Comparison of ENCODE assay signal across 8 cellular contexts in genomic region chr2:10811552-10811951, GRCh38. TPM values are rescaled to one million over a fixed set of nuclear protein-coding genes. Genes with fewer than 3 reads are reported as not detected.
DNase-seq lines count a peak whose midpoint lies in the region; ATAC-seq, FAIRE-seq and TF ChIP-seq lines count a peak whose summit lies in the region.

No MANE protein-coding gene starts in this region.

- H3K4me1 ChIP-seq in PC-3 (ENCODE audit: insufficient read depth, low read length), result peaks cover 22% of the 10 kb centered on the region
- H3K4me1 ChIP-seq in pancreas, result peaks cover 0 to 24% (median 20%) of the 10 kb centered on the region in 3 donors

- TSS peak; percentile 40 for BruUV-seq in PC-3 (replicated peaks; lab: Mats Ljungman, UMichigan)

- 4% methylated on average over 15 of the region's 15 CpGs for WGBS in pancreas, 2 donors

- no peaks in the 10 kb centered on the region for H3K27me3 ChIP-seq in PC-3 (ENCODE audit: low read length)
- no peaks in the 10 kb centered on the region for H3K27me3 ChIP-seq in pancreas

- peak overlapping the region; percentile 97 for H3K9ac ChIP-seq in PC-3 (ENCODE audit: low read length)

- H3K36me3 ChIP-seq in PC-3 (ENCODE audit: low read depth, low read length) (peaks cover 26% of the 10 kb centered on the region; the same call in 1 of the 2 replicates), pancreas (no peaks in the 10 kb centered on the region)

- peak overlapping the region; percentile 64; the same call in 1 of the 2 replicates for H3K27ac ChIP-seq in PC-3 (ENCODE audit: low read length)
- H3K27ac ChIP-seq in pancreas, result peak overlapping the region; percentile 61 to 93 (median 90)

- POLR2A ChIA-PET in PC-3 (lab: Charles Lee; ENCODE audit: unreplicated experiment), result no interaction called here

- H3K79me2 ChIP-seq in PC-3 (ENCODE audit: low read length), result peaks cover 60% of the 10 kb centered on the region

- no peaks in the 10 kb centered on the region for H3F3A ChIP-seq in PC-3 (ENCODE audit: low read length, unreplicated experiment)

- intact Hi-C loops in PC-3 (cut with micrococcal nuclease) (loop anchor here (10.0 kb wide), 1 partner anchor 97 kb away; no protein-coding TSS in a partner anchor), pancreas (cut with DNase I) (no loop called here)

- TF ChIP-seq CTCF in PC-3 (conservative IDR thresholded peaks at IDR 0.05; ENCODE audit: low read depth, low read length) (no peak), epithelial cell of esophagus (IDR thresholded peaks at IDR 0.05; ENCODE audit: insufficient read depth, low read depth, low read length, missing control alignments) (no peak), pancreas (IDR thresholded peaks at IDR 0.05) (no peak)

- no peaks in the 10 kb centered on the region for H3K9me2 ChIP-seq in PC-3 (replicated peaks; ENCODE audit: low read length)

- H3K9me3 ChIP-seq in PC-3 (ENCODE audit: low read length) (no peaks in the 10 kb centered on the region), pancreas (no peaks in the 10 kb centered on the region)

- peak overlapping the region; percentile 95 for H3K4me2 ChIP-seq in PC-3 (ENCODE audit: low read length)

- peak overlapping the region; percentile 78 for H3K4me3 ChIP-seq in PC-3 (ENCODE audit: low read length)
- H3K4me3 ChIP-seq in epithelial cell of esophagus (ENCODE audit: low read length), result peak overlapping the region; percentile 63
- H3K4me3 ChIP-seq in pancreas, result peak overlapping the region; percentile 48 to 94 (median 84)

- FAIRE-seq in pancreas (lab: Jason Lieb, UNC), result no peak

- CTCF ChIA-PET in PC-3 (lab: Charles Lee), result no interaction called here

- ATAC-seq in PC-3, result no peak
- no peak for ATAC-seq in pancreas
- no peak for ATAC-seq in GM19351 (IDR thresholded peaks at IDR 0.05; ENCODE audit: unreplicated experiment)
- no peak for ATAC-seq in GM18511 (IDR thresholded peaks at IDR 0.05; ENCODE audit: unreplicated experiment)

- 0 out of 2 replicates have a peak overlapping the region, but pooled peaks have one; percentile 65 for H2AFZ ChIP-seq in PC-3 (ENCODE audit: low read length)

- peaks cover 53% of the 10 kb centered on the region for H4K20me1 ChIP-seq in PC-3 (ENCODE audit: low read length)

- DNase-seq in EL (peak; percentile 18), PC-3 (no peak), epithelial cell of esophagus (ENCODE audit: low read depth) (peak; percentile 11), pancreas (no peak), GM19240 (ENCODE audit: insufficient read length, low spot score) (no peak)
- DNase-seq in activated CD4-positive, alpha-beta T cell treated with anti-CD3 and anti-CD28 coated beads for 1 hour, result no peak

RNA-seq across cellular contexts. Expression of gene PDIA6, which starts 1.0 kb away (rescaled TPM):
- total RNA-seq in PC-3 (2014; rRNA removed) (350 and 351 TPM in 2 replicates), pancreas (100 to 1,000 TPM in 5 of 6 donors, 10 to 100 TPM in 1; 86.5 to 201 (median 152) TPM)
- 10 to 100 TPM; 33.7 to 96.0 TPM for polyA plus RNA-seq in pancreas

Comparison
In these comparisons a context has a peak if more than half of its experiments do, and no peak if none do; other contexts are left out.
1. DNase-seq: peak in EL (single experiment) and epithelial cell of esophagus (single experiment); none in PC-3 (single experiment), pancreas (0 of 6), GM19240 (single experiment) and activated CD4-positive, alpha-beta T cell treated with anti-CD3 and anti-CD28 coated beads for 1 hour (single experiment).
2. Peak in every context shown above with its lines, with median percentiles within 50 percentile points of each other: H3K4me3 ChIP-seq.